In genomic region chr7:33395340-33395739, GRCh38 we compare ENCODE assay signal across 24 cellular contexts.
A peak's percentile ranks its signal among the peaks of the same experiment; 100 is the strongest.
DNase-seq lines count a peak whose midpoint lies in the region; ATAC-seq and TF ChIP-seq lines count a peak whose summit lies in the region.
"Had no signal": no experiment of that assay in that cellular context is flagged by ENCODE, and none has a peak within 500 bp of the region (broad histone marks: within the 10 kb centered on the region; RNA-seq: fewer than 3 reads in every experiment).

No MANE protein-coding gene starts in this region.

- no peak overlapping the region for H3K27ac Mint-ChIP-seq in activated T-helper 1 cell treated with anti-CD3 and anti-CD28 coated beads, Interleukin-12 subunit alpha, Interleukin-12 subunit beta, Interleukin-2, Interleukin-4 antibody, amounts not matched to agents 30 ng/mL and 10 ng/mL and 1 ng/mL, durations not matched to agents 14 hours and 24 hours and 36 hours
- H3K27ac Mint-ChIP-seq: activated CD8-positive, alpha-beta memory T cell treated with anti-CD3 and anti-CD28 coated beads, Interleukin-2, amount 10 ng/mL, durations not matched to agents 7 days and 5 days; CD4-positive, alpha-beta T cell; naive thymus-derived CD4-positive, alpha-beta T cell had no signal

- peaks cover 6% of the 10 kb centered on the region for H3K4me1 Mint-ChIP-seq in activated T-helper 1 cell treated with anti-CD3 and anti-CD28 coated beads, Interleukin-12 subunit alpha, Interleukin-12 subunit beta, Interleukin-2, Interleukin-4 antibody, amounts not matched to agents 30 ng/mL and 10 ng/mL and 1 ng/mL, durations not matched to agents 14 hours and 24 hours and 36 hours (ENCODE audit: low read depth)

- ATAC-seq in GM21515 (IDR thresholded peaks at IDR 0.05; ENCODE audit: unreplicated experiment) (no peak), GM19467 (IDR thresholded peaks at IDR 0.05; ENCODE audit: unreplicated experiment) (no peak), HG02870 (IDR thresholded peaks at IDR 0.05; ENCODE audit: unreplicated experiment) (no peak)
- ATAC-seq: activated CD8-positive, alpha-beta memory T cell treated with anti-CD3 and anti-CD28 coated beads, Interleukin-2, amount 10 ng/mL, durations not matched to agents 7 days and 5 days; esophagus mucosa; naive thymus-derived CD4-positive, alpha-beta T cell; SK-N-SH treated with all-trans-retinoic acid at 6 μM for 48 hours; upper lobe of right lung had no signal

- H3K4me3 Mint-ChIP-seq in activated T-helper 1 cell treated with anti-CD3 and anti-CD28 coated beads, Interleukin-12 subunit alpha, Interleukin-12 subunit beta, Interleukin-2, Interleukin-4 antibody, amounts not matched to agents 30 ng/mL and 10 ng/mL and 1 ng/mL, durations not matched to agents 14 hours and 24 hours and 36 hours, result no peak overlapping the region
- H3K4me3 Mint-ChIP-seq: activated CD8-positive, alpha-beta memory T cell treated with anti-CD3 and anti-CD28 coated beads, Interleukin-2, amount 10 ng/mL, durations not matched to agents 7 days and 5 days; CD4-positive, alpha-beta T cell; naive thymus-derived CD4-positive, alpha-beta T cell had no signal

- TF ChIP-seq CTCF in fibroblast of villous mesenchyme (IDR thresholded peaks at IDR 0.05; ENCODE audit: insufficient read depth, low read depth, low read length), result no peak

- intact Hi-C loops in activated T-helper 1 cell treated with anti-CD3 and anti-CD28 coated beads, Interleukin-12 subunit alpha, Interleukin-12 subunit beta, Interleukin-2, Interleukin-4 antibody, amounts not matched to agents 30 ng/mL and 10 ng/mL and 1 ng/mL, durations not matched to agents 14 hours and 24 hours and 36 hours (cut with micrococcal nuclease), result no loop called here

- DNase-seq in DMS79 (lab: John Stamatoyannopoulos, UW) (peak; percentile 36), NCI-H1436 (lab: John Stamatoyannopoulos, UW) (peak; percentile 28), NCI-H510A treated with DMSO at 0.1 percent for 48 hours (lab: John Stamatoyannopoulos, UW) (peak; percentile 94), fibroblast of villous mesenchyme (ENCODE audit: low read depth) (peak; percentile 7)
- no peak for DNase-seq in activated T-helper 1 cell treated with anti-CD3 and anti-CD28 coated beads, Interleukin-12 subunit alpha, Interleukin-12 subunit beta, Interleukin-2, Interleukin-4 antibody, amounts not matched to agents 30 ng/mL and 10 ng/mL and 1 ng/mL, durations not matched to agents 14 hours and 24 hours and 36 hours (ENCODE audit: low spot score)
- DNase-seq: activated CD4-positive, alpha-beta T cell treated with anti-CD3 and anti-CD28 coated beads for 4 hours; activated CD8-positive, alpha-beta memory T cell treated with anti-CD3 and anti-CD28 coated beads, Interleukin-2, amount 10 ng/mL, durations not matched to agents 7 days and 5 days; activated effector memory CD4-positive, alpha-beta T cell treated with Interleukin-2 at 50 U/mL for 16 hours; CD4-positive, alpha-beta T cell; EL; head of caudate nucleus; naive thymus-derived CD4-positive, alpha-beta T cell; Peyer's patch; sigmoid colon; stimulated activated CD4-positive, alpha-beta T cell treated with anti-CD3 and anti-CD28 coated beads, Interleukin-2, amount 100 ng/mL, for 24 hours; stomach; upper lobe of right lung had no signal

- no peaks in the 10 kb centered on the region for H3K36me3 Mint-ChIP-seq in activated T-helper 1 cell treated with anti-CD3 and anti-CD28 coated beads, Interleukin-12 subunit alpha, Interleukin-12 subunit beta, Interleukin-2, Interleukin-4 antibody, amounts not matched to agents 30 ng/mL and 10 ng/mL and 1 ng/mL, durations not matched to agents 14 hours and 24 hours and 36 hours (ENCODE audit: low read depth)

- no peaks in the 10 kb centered on the region for H3K9me3 Mint-ChIP-seq in activated T-helper 1 cell treated with anti-CD3 and anti-CD28 coated beads, Interleukin-12 subunit alpha, Interleukin-12 subunit beta, Interleukin-2, Interleukin-4 antibody, amounts not matched to agents 30 ng/mL and 10 ng/mL and 1 ng/mL, durations not matched to agents 14 hours and 24 hours and 36 hours

- H3K4me3 ChIP-seq in fibroblast of villous mesenchyme (ENCODE audit: low read depth, low read length), result no peak overlapping the region
- H3K4me3 ChIP-seq: breast epithelium, HAP-1, Peyer's patch, sigmoid colon, stomach, upper lobe of right lung had no signal

- H3K27me3 Mint-ChIP-seq in activated T-helper 1 cell treated with anti-CD3 and anti-CD28 coated beads, Interleukin-12 subunit alpha, Interleukin-12 subunit beta, Interleukin-2, Interleukin-4 antibody, amounts not matched to agents 30 ng/mL and 10 ng/mL and 1 ng/mL, durations not matched to agents 14 hours and 24 hours and 36 hours (ENCODE audit: insufficient read depth), result no peaks in the 10 kb centered on the region
- H3K27me3 Mint-ChIP-seq: activated CD8-positive, alpha-beta memory T cell treated with anti-CD3 and anti-CD28 coated beads, Interleukin-2, amount 10 ng/mL, durations not matched to agents 7 days and 5 days; CD4-positive, alpha-beta T cell; naive thymus-derived CD4-positive, alpha-beta T cell had no signal
